In the genomic region with DNA sequence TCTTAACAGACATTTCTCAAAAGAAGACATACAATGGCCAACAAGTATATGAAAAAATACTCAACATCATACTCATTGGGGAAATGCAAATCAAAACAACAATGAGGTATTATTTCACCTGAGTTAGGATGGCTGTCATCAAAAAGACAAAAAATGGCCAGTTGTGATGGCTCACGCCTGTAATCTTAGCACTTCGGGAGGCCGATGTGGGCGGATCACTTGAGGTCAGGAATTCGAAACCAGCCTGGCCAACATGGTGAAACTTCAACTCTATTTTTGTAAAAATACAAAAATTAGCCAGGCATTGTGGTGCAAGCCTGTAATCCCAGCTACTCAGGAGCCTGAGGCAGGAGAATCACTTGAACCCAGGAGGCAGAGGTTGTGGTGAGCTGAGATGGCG, we compare ENCODE assay signal across 26 cellular contexts. TPM values are rescaled to one million over a fixed set of nuclear protein-coding genes. Genes with fewer than 3 reads are reported as not detected.
DNase-seq lines count a peak whose midpoint lies in the region; ATAC-seq and TF ChIP-seq lines count a peak whose summit lies in the region.
"Had no signal": no experiment of that assay in that cellular context is flagged by ENCODE, and none has a peak within 500 bp of the region (broad histone marks: within the 10 kb centered on the region; RNA-seq: fewer than 3 reads in every experiment).

No MANE protein-coding gene starts in this region.

- H3K4me3 ChIP-seq in fibroblast of mammary gland (ENCODE audit: control insufficient read depth, low read depth, low read length) (no peak overlapping the region), upper lobe of right lung (no peak overlapping the region), heart right ventricle (no peak overlapping the region)
- H3K4me3 ChIP-seq: coronary artery, hepatocyte, tibial nerve had no signal

- H3K36me3 ChIP-seq in upper lobe of right lung (no peaks in the 10 kb centered on the region), heart right ventricle (no peaks in the 10 kb centered on the region)
- H3K36me3 ChIP-seq: tibial nerve had no signal

- no peak for ATAC-seq in stimulated activated naive CD8-positive, alpha-beta T cell treated with anti-CD3 and anti-CD28 coated beads, Interleukin-15, amount 100 ng/mL, for 72 hours
- no peak for ATAC-seq in stimulated activated naive CD8-positive, alpha-beta T cell treated with anti-CD3 and anti-CD28 coated beads, Interleukin-15, Interleukin-2, amounts not matched to agents 100 U/mL and 50 U/mL, for 24 hours
- ATAC-seq in upper lobe of right lung (no peak), left cardiac atrium (no peak), heart right ventricle (no peak)
- ATAC-seq: CD8-positive, alpha-beta T cell; Right ventricle myocardium inferior; SK-N-SH treated with all-trans-retinoic acid at 6 μM for 48 hours had no signal

- peaks cover 0 to under 1% of the 10 kb centered on the region in 2 donors for H3K9me3 Mint-ChIP-seq in stimulated activated naive CD8-positive, alpha-beta T cell treated with anti-CD3 and anti-CD28 coated beads, Interleukin-15, amount 100 ng/mL, for 72 hours
- H3K9me3 Mint-ChIP-seq: CD8-positive, alpha-beta T cell had no signal

- 75 to 79% methylated on average over 6 of the region's 6 CpGs for WGBS in heart right ventricle, 2 donors

- intact Hi-C loops in upper lobe of right lung (cut with DNase I) (loop anchor here (5.0 kb wide), 1 partner anchor 51 kb away; no protein-coding TSS in a partner anchor), left cardiac atrium (cut with DNase I) (loop anchor here (5.0 to 10.0 kb wide), 2 partner anchors 36 to 124 kb away; a partner anchor contains a TSS), heart right ventricle (cut with DNase I) (loop anchor here in 7 of 10 donors (5.0 to 10.0 kb wide), 3 partner anchors 34 to 124 kb away; a partner anchor contains a TSS)

- peak overlapping the region; percentile 24 for H3K27ac ChIP-seq in upper lobe of right lung
- peak overlapping the region in 2 of 10 donors; percentile 24 to 31 for H3K27ac ChIP-seq in heart right ventricle
- H3K27ac ChIP-seq: hepatocyte, tibial nerve had no signal

- peaks cover 6% of the 10 kb centered on the region for H3K27me3 Mint-ChIP-seq in stimulated activated naive CD8-positive, alpha-beta T cell treated with anti-CD3 and anti-CD28 coated beads, Interleukin-15, amount 100 ng/mL, for 72 hours

- TF ChIP-seq CTCF in fibroblast of mammary gland (conservative IDR thresholded peaks at IDR 0.05; ENCODE audit: control insufficient read depth, insufficient read depth, low read depth, low read length) (no peak), upper lobe of right lung (IDR thresholded peaks at IDR 0.05) (no peak), heart right ventricle (IDR thresholded peaks at IDR 0.05) (no peak)

- peak overlapping the region; percentile 9 to 26 for H3K4me3 Mint-ChIP-seq in stimulated activated naive CD8-positive, alpha-beta T cell treated with anti-CD3 and anti-CD28 coated beads, Interleukin-15, amount 100 ng/mL, for 72 hours
- H3K4me3 Mint-ChIP-seq: CD8-positive, alpha-beta T cell had no signal

- peaks cover 72% of the 10 kb centered on the region for H3K4me1 ChIP-seq in upper lobe of right lung
- H3K4me1 ChIP-seq in heart right ventricle: peaks cover 19 to 81% (median 70%) of the 10 kb centered on the region in 9 donors

- no peaks in the 10 kb centered on the region for H3K27me3 ChIP-seq in upper lobe of right lung
- no peaks in the 10 kb centered on the region for H3K27me3 ChIP-seq in heart right ventricle
- H3K27me3 ChIP-seq: hepatocyte, tibial nerve had no signal

- H3K4me1 Mint-ChIP-seq in stimulated activated naive CD8-positive, alpha-beta T cell treated with anti-CD3 and anti-CD28 coated beads, Interleukin-15, amount 100 ng/mL, for 72 hours: peaks cover 66% of the 10 kb centered on the region

- DNase-seq in stimulated activated naive CD8-positive, alpha-beta T cell treated with anti-CD3 and anti-CD28 coated beads, Interleukin-15, amount 100 ng/mL, for 72 hours: no peak
- no peak for DNase-seq in stimulated activated naive CD8-positive, alpha-beta T cell treated with anti-CD3 and anti-CD28 coated beads, Interleukin-15, Interleukin-2, amounts not matched to agents 100 U/mL and 50 U/mL, for 24 hours
- DNase-seq in RPMI8226: peak; percentile 29
- DNase-seq in fibroblast of mammary gland (ENCODE audit: low read depth): peak; percentile 37
- DNase-seq in upper lobe of right lung: no peak
- DNase-seq in T1000 (lab: John Stamatoyannopoulos, UW): no peak
- DNase-seq in left cardiac atrium: no peak
- DNase-seq in heart right ventricle: no peak
- DNase-seq: activated CD4-positive, alpha-beta T cell treated with anti-CD3 and anti-CD28 coated beads, Interleukin-2, amount 50 U/mL, for 1 hour; activated naive CD4-positive, alpha-beta T cell treated with anti-CD3 and anti-CD28 coated beads, Interleukin-2, amount 50 U/mL, for 16 hours; AML-193; amniotic stem cell; CD8-positive, alpha-beta T cell; DMS 273 treated with DMSO at 0.1 percent for 48 hours; NCI-H2081; NCI-H226; NCI-H82 had no signal

- H3K27ac Mint-ChIP-seq in stimulated activated naive CD8-positive, alpha-beta T cell treated with anti-CD3 and anti-CD28 coated beads, Interleukin-15, amount 100 ng/mL, for 72 hours: no peak overlapping the region
- H3K27ac Mint-ChIP-seq: CD8-positive, alpha-beta T cell had no signal

- no peaks in the 10 kb centered on the region for H3K9me3 ChIP-seq in upper lobe of right lung
- H3K9me3 ChIP-seq in heart right ventricle: peaks cover 0 to under 1% (median 0%) of the 10 kb centered on the region in 11 donors
- H3K9me3 ChIP-seq: tibial nerve had no signal

RNA-seq across cellular contexts. Expression of a gene that starts 22.0 kb away (rescaled TPM):
- total RNA-seq in upper lobe of right lung (not detected), left cardiac atrium (not detected), heart right ventricle (not detected)
- polyA plus RNA-seq in heart right ventricle: not detected
- total RNA-seq: CD8-positive, alpha-beta T cell; frontal cortex; H4; pulmonary artery endothelial cell; Right ventricle myocardium inferior; T-helper 2 cell treated with Interferon-gamma antibody and Interleukin-4, amounts not matched to agents 100 ng/mL and 5 ng/mL, for 36 hours; tibial nerve had no signal
- polyA plus RNA-seq: hepatocyte had no signal

RNA-seq across cellular contexts. Expression of a gene that starts 27.6 kb away (rescaled TPM):
- total RNA-seq in upper lobe of right lung (87.4 TPM), left cardiac atrium (10 to 100 TPM; 22.6 to 65.0 TPM), heart right ventricle (10 to 100 TPM in 9 of 10 donors, 1 to 10 TPM in 1; 7.1 to 76.3 (median 20.3) TPM)
- polyA plus RNA-seq in heart right ventricle: 10 to 100 TPM; 20.7 to 30.7 TPM

RNA-seq across cellular contexts. Expression of a gene that starts 49.7 kb away (rescaled TPM):
- total RNA-seq in upper lobe of right lung (7.6 TPM), left cardiac atrium (1 to 10 TPM; 2.4 to 6.2 TPM), heart right ventricle (10 to 100 TPM in 1 of 10 donors, 1 to 10 TPM in 9; 3.3 to 10.7 (median 5.1) TPM)
- polyA plus RNA-seq in heart right ventricle: 10 to 100 TPM in 1 of 2 donors, 1 to 10 TPM in 1; 5.2 to 36.8 TPM

RNA-seq across cellular contexts. Expression of a gene that starts 56.7 kb away (rescaled TPM):
- total RNA-seq in upper lobe of right lung (3.2 TPM), left cardiac atrium (not detected), heart right ventricle (under 1 TPM in 1 of 10 donors, not detected in 9; 0.38 TPM)
- not detected for polyA plus RNA-seq in heart right ventricle
- total RNA-seq: CD8-positive, alpha-beta T cell; frontal cortex; H4; Right ventricle myocardium inferior; T-helper 2 cell treated with Interferon-gamma antibody and Interleukin-4, amounts not matched to agents 100 ng/mL and 5 ng/mL, for 36 hours; tibial nerve had no signal

Comparison
In these comparisons a context has a peak if more than half of its experiments do, and no peak if none do; other contexts are left out.
1. DNase-seq: peak in RPMI8226 (single experiment) and fibroblast of mammary gland (single experiment); none in stimulated activated naive CD8-positive, alpha-beta T cell treated with anti-CD3 and anti-CD28 coated beads, Interleukin-15, amount 100 ng/mL, for 72 hours (0 of 2), stimulated activated naive CD8-positive, alpha-beta T cell treated with anti-CD3 and anti-CD28 coated beads, Interleukin-15, Interleukin-2, amounts not matched to agents 100 U/mL and 50 U/mL, for 24 hours (single experiment), upper lobe of right lung (single experiment), T1000 (single experiment), left cardiac atrium (single experiment) and heart right ventricle (0 of 2).